Comparison of ENCODE assay signal across 12 cellular contexts in the genomic region with DNA sequence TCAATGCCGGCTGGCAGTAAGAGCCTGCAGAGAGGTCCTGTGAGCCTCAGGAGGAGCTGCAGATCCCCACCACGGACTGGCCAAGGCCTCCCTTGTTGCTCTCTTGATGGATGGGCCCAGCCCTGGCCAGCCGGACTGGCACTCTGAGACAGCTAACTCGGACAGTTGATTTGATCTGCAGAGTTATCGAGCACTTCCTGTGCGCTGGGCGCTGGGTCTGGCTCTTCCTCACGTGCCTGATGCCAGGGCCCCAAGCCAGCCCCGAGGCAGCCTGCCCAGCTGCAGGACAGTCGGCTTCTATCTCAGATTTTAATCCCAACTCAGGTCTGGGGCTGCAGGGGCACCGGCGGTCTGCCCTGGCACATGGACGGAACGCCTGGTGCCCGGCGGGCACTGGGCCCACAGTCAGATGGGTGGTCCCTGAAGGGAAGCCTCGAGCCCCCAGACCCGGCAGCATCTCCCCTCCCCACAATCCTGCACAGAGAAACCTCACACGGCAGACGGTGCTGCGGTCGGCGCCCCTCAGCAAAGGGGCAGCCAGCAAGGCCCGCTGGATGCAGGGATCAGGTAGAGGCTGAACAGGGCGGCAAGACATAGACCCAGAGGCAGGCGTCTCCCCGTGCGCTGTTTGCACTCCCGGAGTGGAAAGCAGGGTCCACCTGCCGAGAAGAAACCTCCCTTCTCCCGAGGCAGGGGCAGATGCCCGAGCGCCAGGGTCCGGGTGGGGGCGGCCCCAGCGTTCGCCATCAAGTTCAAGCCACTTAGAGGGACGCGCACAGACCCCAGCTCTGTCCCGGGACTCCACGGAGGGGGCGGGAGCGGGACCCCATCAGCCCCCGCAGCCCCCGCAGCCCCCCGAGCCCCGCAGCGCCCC. TPM values are rescaled to one million over a fixed set of nuclear protein-coding genes. Genes with fewer than 3 reads are reported as not detected.
DNase-seq lines count a peak whose midpoint lies in the region; ATAC-seq and TF ChIP-seq lines count a peak whose summit lies in the region.
"Had no signal": no experiment of that assay in that cellular context is flagged by ENCODE, and none has a peak within 500 bp of the region (broad histone marks: within the 10 kb centered on the region; RNA-seq: fewer than 3 reads in every experiment).

No MANE protein-coding gene starts in this region.

- no peaks in the 10 kb centered on the region for H3K9me3 ChIP-seq in BE2C
- H3K9me3 ChIP-seq in iPS-15b (ENCODE audit: control insufficient read depth, insufficient read depth, low read length): no peaks in the 10 kb centered on the region

- H3K4me1 ChIP-seq in BE2C (peaks cover 9% of the 10 kb centered on the region), iPS-15b (ENCODE audit: control insufficient read depth, insufficient read depth, low read length) (no peaks in the 10 kb centered on the region)

- TF ChIP-seq CTCF in BE2C (IDR thresholded peaks at IDR 0.05; ENCODE audit: low read depth, low read length) (no peak), retinal pigment epithelial cell (conservative IDR thresholded peaks at IDR 0.05; ENCODE audit: low read depth, low read length) (no peak)

- no peaks in the 10 kb centered on the region for H3K36me3 ChIP-seq in BE2C
- no peaks in the 10 kb centered on the region for H3K36me3 ChIP-seq in iPS-15b (ENCODE audit: control insufficient read depth, insufficient read depth, low read length)

- ATAC-seq in HG02798 (IDR thresholded peaks at IDR 0.05; ENCODE audit: poor library complexity, unreplicated experiment): no peak
- ATAC-seq: activated naive CD4-positive, alpha-beta T cell treated with anti-CD3 and anti-CD28 coated beads, Interleukin-2, amount 50 U/mL, for 72 hours had no signal

- H3K9ac ChIP-seq in iPS-15b (ENCODE audit: low read depth, low read length): no peak overlapping the region

- H3K4me3 ChIP-seq in BE2C (ENCODE audit: low read depth, low read length) (no peak overlapping the region), iPS-15b (ENCODE audit: low read depth, low read length) (peak overlapping the region; percentile 1), retinal pigment epithelial cell (ENCODE audit: low read length) (peak overlapping the region; percentile 74)
- H3K4me3 ChIP-seq: SK-N-MC had no signal

- DNase-seq in BE2C (peak; percentile 32), caudate nucleus (lab: John Stamatoyannopoulos, UW) (peak in 12 of 61 donors; percentile 17 to 57 (median 28)), retinal pigment epithelial cell (ENCODE audit: low read depth) (no peak), NCI-H1694 (lab: John Stamatoyannopoulos, UW) (no peak)
- no peak for DNase-seq in activated effector memory CD4-positive, alpha-beta T cell treated with anti-CD3 and anti-CD28 coated beads, Interleukin-2, amount 50 U/mL, for 16 hours
- DNase-seq in stimulated activated CD4-positive, alpha-beta T cell treated with anti-CD3 and anti-CD28 coated beads, Interleukin-4, amount 100 ng/mL, for 4 hours: no peak
- DNase-seq: activated CD4-positive, alpha-beta T cell treated with anti-CD3 and anti-CD28 coated beads, Interleukin-2, amount 10 ng/mL, durations not matched to agents 24 days and 14 days; kidney glomerular epithelial cell had no signal

- H3K27me3 ChIP-seq in BE2C: no peaks in the 10 kb centered on the region
- H3K27me3 ChIP-seq in iPS-15b (ENCODE audit: control insufficient read depth, insufficient read depth, low read length): peaks cover 7% of the 10 kb centered on the region

- peak overlapping the region; percentile 71 for H3K27ac ChIP-seq in caudate nucleus (ENCODE audit: low read depth, low read length)
- H3K27ac ChIP-seq: SK-N-MC had no signal

RNA-seq across cellular contexts. Expression of a gene that starts 34.0 kb away (rescaled TPM):
- 16.4 TPM for polyA plus RNA-seq in BE2C (2012; ENCODE audit: insufficient read depth, insufficient read length, low read depth)

RNA-seq across cellular contexts. Expression of a gene that starts 51.3 kb away (rescaled TPM):
- 11.4 TPM for polyA plus RNA-seq in BE2C (2012; ENCODE audit: insufficient read depth, insufficient read length, low read depth)
